Comparison of ENCODE assay signal across 1 cellular context in the genomic region with DNA sequence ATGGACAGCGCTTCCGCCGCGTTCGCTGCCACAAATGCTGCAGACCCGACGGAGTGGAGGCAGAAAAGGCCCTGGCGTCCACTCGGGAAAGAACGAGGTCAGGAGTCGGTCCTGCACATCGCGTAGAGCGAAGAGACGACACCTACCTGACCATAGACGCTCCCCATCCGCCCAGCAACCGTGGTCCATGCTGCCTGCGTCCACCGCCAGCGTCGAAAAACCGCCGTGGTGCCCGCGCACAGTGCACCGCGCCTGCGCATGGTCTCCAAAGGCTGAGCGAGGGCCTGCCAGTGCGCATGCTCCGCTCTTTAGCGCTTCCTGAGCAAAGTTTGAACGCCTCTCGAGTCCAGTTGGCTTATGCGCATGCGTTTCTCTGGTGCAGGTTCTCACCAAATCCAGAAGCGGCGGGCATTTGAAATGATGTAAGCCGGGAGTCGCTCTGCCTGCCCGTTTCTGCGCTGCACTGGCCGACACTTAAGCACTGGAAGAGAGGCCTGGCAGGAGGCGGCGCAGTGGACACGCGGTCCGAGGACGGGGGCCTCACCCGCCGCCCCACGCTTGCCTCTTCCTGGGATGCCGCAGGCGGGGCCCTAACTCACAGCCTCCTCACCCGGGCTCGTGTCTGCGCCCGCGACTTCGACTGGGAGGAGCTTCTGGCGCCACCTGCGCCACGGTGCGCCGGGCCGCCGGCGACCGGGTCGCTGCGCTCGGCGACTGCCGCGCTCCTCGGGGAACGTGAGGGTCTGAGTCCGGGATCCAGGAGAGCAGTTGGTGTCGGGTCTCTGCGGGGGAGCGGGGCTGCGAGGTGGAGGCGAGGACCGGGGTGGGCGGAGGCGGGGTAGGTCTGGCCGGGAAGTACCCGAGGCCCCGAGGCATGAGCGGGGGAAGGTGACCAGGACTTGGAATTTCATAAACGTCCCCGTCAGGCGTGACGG.
TF ChIP-seq lines count a peak whose summit lies in the region.

FAM24B (minus strand) TSS at position 243 of the 935 bp plus-strand sequence. CDS start 29,066 bp downstream, outside the sequence.

TF ChIP-seq in HepG2, 621 proteins besides CTCF, POLR2A, EP300 and RAD21 (continued from another document and continues in another):
- TF ChIP-seq REST (IDR thresholded peaks at IDR 0.05; ENCODE audit: borderline replicate concordance in 1 of 2, low read depth in 1 of 2, low read length in 2 of 2) (no peak), ZNF672 (CRISPR knock-in tag; IDR thresholded peaks at IDR 0.05) (no peak; the same call in 1 of the 2 replicates), ZBTB26 (CRISPR knock-in tag; IDR thresholded peaks at IDR 0.05; ENCODE audit: borderline replicate concordance) (peak; percentile 67; the same call in 1 of the 2 replicates), ZSCAN9 (CRISPR knock-in tag; IDR thresholded peaks at IDR 0.05; ENCODE audit: borderline replicate concordance) (no peak), ZBTB33 (CRISPR knock-in tag; IDR thresholded peaks at IDR 0.05) (no peak), ZNF512B (CRISPR knock-in tag; IDR thresholded peaks at IDR 0.05; ENCODE audit: borderline replicate concordance) (0 out of 2 replicates have a peak, but pooled peaks have one; percentile 9), THAP8 (CRISPR knock-in tag; IDR thresholded peaks at IDR 0.05; ENCODE audit: borderline replicate concordance) (no peak), NAIF1 (CRISPR knock-in tag; IDR thresholded peaks at IDR 0.05; ENCODE audit: borderline replicate concordance) (0 out of 2 replicates have a peak, but pooled peaks have one; percentile 16), ZNF256 (CRISPR knock-in tag; conservative IDR thresholded peaks at IDR 0.05) (no peak), ZC3H13 (CRISPR knock-in tag; IDR thresholded peaks at IDR 0.05) (peak; percentile 82; the same call in 1 of the 2 replicates), ZNF550 (CRISPR knock-in tag; IDR thresholded peaks at IDR 0.05; ENCODE audit: borderline replicate concordance) (no peak), ZNF44 (CRISPR knock-in tag; IDR thresholded peaks at IDR 0.05) (no peak), ZNF792 (CRISPR knock-in tag; IDR thresholded peaks at IDR 0.05) (no peak; the same call in 1 of the 2 replicates), ASH2L (IDR thresholded peaks at IDR 0.05; ENCODE audit: insufficient read length, low read depth, low read length) (peak; percentile 49), ZNF879 (CRISPR knock-in tag; IDR thresholded peaks at IDR 0.05) (peak; percentile 90; the same call in 1 of the 2 replicates), RBFOX2 (IDR thresholded peaks at IDR 0.05; ENCODE audit: low read depth, low read length) (peak; percentile 63)
- TF ChIP-seq, protein P1, sequence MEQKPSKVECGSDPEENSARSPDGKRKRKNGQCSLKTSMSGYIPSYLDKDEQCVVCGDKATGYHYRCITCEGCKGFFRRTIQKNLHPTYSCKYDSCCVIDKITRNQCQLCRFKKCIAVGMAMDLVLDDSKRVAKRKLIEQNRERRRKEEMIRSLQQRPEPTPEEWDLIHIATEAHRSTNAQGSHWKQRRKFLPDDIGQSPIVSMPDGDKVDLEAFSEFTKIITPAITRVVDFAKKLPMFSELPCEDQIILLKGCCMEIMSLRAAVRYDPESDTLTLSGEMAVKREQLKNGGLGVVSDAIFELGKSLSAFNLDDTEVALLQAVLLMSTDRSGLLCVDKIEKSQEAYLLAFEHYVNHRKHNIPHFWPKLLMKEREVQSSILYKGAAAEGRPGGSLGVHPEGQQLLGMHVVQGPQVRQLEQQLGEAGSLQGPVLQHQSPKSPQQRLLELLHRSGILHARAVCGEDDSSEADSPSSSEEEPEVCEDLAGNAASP (CRISPR knock-in tag; IDR thresholded peaks at IDR 0.05; ENCODE audit: borderline replicate concordance) = no peak
- TF ChIP-seq, protein P2, sequence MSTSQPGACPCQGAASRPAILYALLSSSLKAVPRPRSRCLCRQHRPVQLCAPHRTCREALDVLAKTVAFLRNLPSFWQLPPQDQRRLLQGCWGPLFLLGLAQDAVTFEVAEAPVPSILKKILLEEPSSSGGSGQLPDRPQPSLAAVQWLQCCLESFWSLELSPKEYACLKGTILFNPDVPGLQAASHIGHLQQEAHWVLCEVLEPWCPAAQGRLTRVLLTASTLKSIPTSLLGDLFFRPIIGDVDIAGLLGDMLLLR (CRISPR knock-in tag; IDR thresholded peaks at IDR 0.05) = peak; percentile 67; the same call in 1 of the 2 replicates
- TF ChIP-seq, protein P3, sequence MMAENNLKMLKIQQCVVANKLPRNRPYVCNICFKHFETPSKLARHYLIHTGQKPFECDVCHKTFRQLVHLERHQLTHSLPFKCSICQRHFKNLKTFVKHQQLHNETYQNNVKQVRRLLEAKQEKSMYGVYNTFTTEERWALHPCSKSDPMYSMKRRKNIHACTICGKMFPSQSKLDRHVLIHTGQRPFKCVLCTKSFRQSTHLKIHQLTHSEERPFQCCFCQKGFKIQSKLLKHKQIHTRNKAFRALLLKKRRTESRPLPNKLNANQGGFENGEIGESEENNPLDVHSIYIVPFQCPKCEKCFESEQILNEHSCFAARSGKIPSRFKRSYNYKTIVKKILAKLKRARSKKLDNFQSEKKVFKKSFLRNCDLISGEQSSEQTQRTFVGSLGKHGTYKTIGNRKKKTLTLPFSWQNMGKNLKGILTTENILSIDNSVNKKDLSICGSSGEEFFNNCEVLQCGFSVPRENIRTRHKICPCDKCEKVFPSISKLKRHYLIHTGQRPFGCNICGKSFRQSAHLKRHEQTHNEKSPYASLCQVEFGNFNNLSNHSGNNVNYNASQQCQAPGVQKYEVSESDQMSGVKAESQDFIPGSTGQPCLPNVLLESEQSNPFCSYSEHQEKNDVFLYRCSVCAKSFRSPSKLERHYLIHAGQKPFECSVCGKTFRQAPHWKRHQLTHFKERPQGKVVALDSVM (CRISPR knock-in tag; IDR thresholded peaks at IDR 0.05) = no peak
- TF ChIP-seq, protein P4, sequence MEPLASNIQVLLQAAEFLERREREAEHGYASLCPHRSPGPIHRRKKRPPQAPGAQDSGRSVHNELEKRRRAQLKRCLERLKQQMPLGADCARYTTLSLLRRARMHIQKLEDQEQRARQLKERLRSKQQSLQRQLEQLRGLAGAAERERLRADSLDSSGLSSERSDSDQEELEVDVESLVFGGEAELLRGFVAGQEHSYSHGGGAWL (CRISPR knock-in tag; IDR thresholded peaks at IDR 0.05) = peak; percentile 84
- TF ChIP-seq, protein P5, sequence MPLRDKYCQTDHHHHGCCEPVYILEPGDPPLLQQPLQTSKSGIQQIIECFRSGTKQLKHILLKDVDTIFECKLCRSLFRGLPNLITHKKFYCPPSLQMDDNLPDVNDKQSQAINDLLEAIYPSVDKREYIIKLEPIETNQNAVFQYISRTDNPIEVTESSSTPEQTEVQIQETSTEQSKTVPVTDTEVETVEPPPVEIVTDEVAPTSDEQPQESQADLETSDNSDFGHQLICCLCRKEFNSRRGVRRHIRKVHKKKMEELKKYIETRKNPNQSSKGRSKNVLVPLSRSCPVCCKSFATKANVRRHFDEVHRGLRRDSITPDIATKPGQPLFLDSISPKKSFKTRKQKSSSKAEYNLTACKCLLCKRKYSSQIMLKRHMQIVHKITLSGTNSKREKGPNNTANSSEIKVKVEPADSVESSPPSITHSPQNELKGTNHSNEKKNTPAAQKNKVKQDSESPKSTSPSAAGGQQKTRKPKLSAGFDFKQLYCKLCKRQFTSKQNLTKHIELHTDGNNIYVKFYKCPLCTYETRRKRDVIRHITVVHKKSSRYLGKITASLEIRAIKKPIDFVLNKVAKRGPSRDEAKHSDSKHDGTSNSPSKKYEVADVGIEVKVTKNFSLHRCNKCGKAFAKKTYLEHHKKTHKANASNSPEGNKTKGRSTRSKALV (CRISPR knock-in tag; IDR thresholded peaks at IDR 0.05) = peak; percentile 51; the same call in 1 of the 2 replicates
